Comparison of ENCODE assay signal across 1 cellular context in the genomic region with DNA sequence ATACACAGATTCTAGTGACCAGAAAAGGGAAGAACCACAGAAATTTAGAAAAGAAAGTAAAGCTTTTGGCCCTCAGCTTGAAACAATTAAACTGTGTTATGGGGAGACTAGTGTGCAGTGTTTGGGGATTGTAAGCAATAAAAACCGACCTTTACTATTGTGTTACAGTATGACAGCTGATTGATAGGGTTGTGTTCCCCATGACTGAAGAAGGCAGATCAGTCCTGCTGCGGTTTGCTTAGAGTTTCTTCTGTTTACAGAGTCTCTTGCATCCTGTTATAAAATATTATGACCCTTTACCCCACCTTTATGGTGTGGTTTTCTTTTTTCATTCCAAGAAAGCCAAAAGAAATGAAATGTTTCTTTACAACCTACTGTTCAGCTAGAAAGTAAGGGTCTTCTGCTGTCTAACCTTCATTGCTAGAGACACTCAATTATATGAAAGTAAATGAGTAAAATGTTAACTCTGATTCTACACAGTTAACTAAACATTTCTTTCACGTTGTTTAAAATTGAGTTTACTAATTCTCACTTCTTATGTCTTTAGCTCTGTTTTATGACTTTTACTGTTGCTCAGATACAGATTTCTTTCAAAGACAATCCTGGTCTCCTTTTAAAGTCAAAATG.
TF ChIP-seq lines count a peak whose summit lies in the region.

No MANE protein-coding gene starts in this region.

TF ChIP-seq in H1, 55 proteins besides CTCF, POLR2A, EP300 and RAD21:
- no peak for TF ChIP-seq BACH1 (IDR thresholded peaks at IDR 0.05; ENCODE audit: low read length)
- TF ChIP-seq SP1 (IDR thresholded peaks at IDR 0.05; ENCODE audit: low read depth, low read length), result no peak
- no peak for TF ChIP-seq CEBPB (IDR thresholded peaks at IDR 0.05; ENCODE audit: low read depth, low read length)
- no peak for TF ChIP-seq MAFK (IDR thresholded peaks at IDR 0.05; ENCODE audit: low read depth, low read length)
- no peak for TF ChIP-seq SIN3A (conservative IDR thresholded peaks at IDR 0.05 in 1 of 2, IDR thresholded peaks at IDR 0.05 in 1 of 2; ENCODE audit: low read depth in 1 of 2, low read length in 2 of 2)
